15 cellular contexts compared by ENCODE assay signal in the genomic region with DNA sequence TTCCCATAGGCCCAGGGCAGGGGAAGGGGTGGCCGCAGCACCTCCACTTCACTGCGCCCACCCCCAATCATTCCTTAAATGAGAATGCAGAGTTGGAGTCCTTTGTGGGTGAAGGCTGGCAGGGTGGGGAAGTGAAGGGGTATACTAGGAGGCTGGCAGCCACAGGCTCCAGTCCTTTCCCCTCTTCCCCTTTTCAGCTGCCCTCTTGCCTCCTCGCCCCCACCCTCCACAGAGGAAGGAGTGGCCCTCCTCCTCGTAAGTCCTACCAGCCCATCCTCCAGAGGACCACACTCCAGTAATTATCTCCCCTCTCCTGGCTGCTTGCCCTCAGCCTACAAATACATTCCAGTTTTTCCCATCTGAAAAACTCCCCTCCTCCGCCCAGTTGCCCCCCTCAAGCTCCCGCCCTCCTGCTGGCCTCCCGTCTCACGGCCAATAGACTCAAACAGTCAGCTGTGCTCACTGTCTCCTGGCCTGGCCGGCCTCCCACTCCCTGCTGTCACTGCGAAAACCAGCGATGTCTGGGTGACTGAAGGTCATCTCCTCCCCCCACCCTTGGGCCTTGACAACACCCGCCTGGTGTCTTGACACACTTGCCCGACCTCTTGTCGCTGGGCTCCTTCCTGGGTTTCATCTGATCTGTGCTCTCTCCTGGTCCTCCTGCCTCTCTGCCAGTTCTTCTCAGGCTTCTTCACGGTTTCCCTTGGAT. TPM values are rescaled to one million over a fixed set of nuclear protein-coding genes. Genes with fewer than 3 reads are reported as not detected.
DNase-seq lines count a peak whose midpoint lies in the region; ATAC-seq and TF ChIP-seq lines count a peak whose summit lies in the region.
"Had no signal": no experiment of that assay in that cellular context is flagged by ENCODE, and none has a peak within 500 bp of the region (broad histone marks: within the 10 kb centered on the region; RNA-seq: fewer than 3 reads in every experiment).

No MANE protein-coding gene starts in this region.

- H3K27ac ChIP-seq in CD8-positive, alpha-beta memory T cell (ENCODE audit: low read depth, low read length), result no peak overlapping the region
- H3K27ac ChIP-seq: HL-60 had no signal

- H3K36me3 Mint-ChIP-seq in mesothelial cell of epicardium, result no peaks in the 10 kb centered on the region
- H3K36me3 Mint-ChIP-seq in stimulated activated effector memory CD8-positive, alpha-beta T cell treated with anti-CD3 and anti-CD28 coated beads, Interleukin-12 subunit alpha, Interleukin-12 subunit beta, amount 100 ng/mL, for 72 hours, result no peaks in the 10 kb centered on the region
- H3K36me3 Mint-ChIP-seq in CD8-positive, alpha-beta memory T cell, result no peaks in the 10 kb centered on the region
- H3K36me3 Mint-ChIP-seq: IgD-negative memory B cell had no signal

- TF ChIP-seq POLR2A in NB4 (IDR thresholded peaks at IDR 0.05; ENCODE audit: extremely low read depth, insufficient read length), result no peak

- DNase-seq in NB4 (ENCODE audit: low read depth) (peak; percentile 6), astrocyte of the hippocampus (ENCODE audit: low read depth, low spot score) (peak; percentile 29), mesothelial cell of epicardium (ENCODE audit: low spot score in 2 of 2, unreplicated experiment in 2 of 2) (peak in 1 of 2 experiments; percentile 41), putamen (ENCODE audit: low spot score) (no peak)
- no peak for DNase-seq in stimulated activated effector memory CD8-positive, alpha-beta T cell treated with anti-CD3 and anti-CD28 coated beads, Interleukin-12 subunit alpha, Interleukin-12 subunit beta, amount 100 ng/mL, for 72 hours (ENCODE audit: low spot score in 2 of 2)
- DNase-seq in stimulated activated CD4-positive, alpha-beta T cell treated with anti-CD3 and anti-CD28 coated beads, Interleukin-2, amount 100 ng/mL, for 24 hours, result no peak
- no peak for DNase-seq in CD8-positive, alpha-beta memory T cell
- DNase-seq: activated CD4-positive, alpha-beta T cell treated with anti-CD3 and anti-CD28 coated beads, Interleukin-2, amount 50 U/mL, for 1 hour; anterior cingulate cortex; H7; NCI-H774; stimulated activated CD4-positive, alpha-beta T cell treated with anti-CD3 and anti-CD28 coated beads, Interleukin-4, amount 100 ng/mL, for 24 hours had no signal

- POLR2A ChIA-PET in CD8-positive, alpha-beta memory T cell (lab: Charles Lee), result no interaction called here

- no peaks in the 10 kb centered on the region for H3K27me3 Mint-ChIP-seq in mesothelial cell of epicardium (ENCODE audit: low read depth)
- H3K27me3 Mint-ChIP-seq in CD8-positive, alpha-beta memory T cell, result peaks cover 0 to 14% of the 10 kb centered on the region in 2 donors
- H3K27me3 Mint-ChIP-seq: IgD-negative memory B cell had no signal

- H3K4me1 ChIP-seq in CD8-positive, alpha-beta memory T cell (ENCODE audit: insufficient read depth, low read length), result peaks cover 4% of the 10 kb centered on the region

- H3K9me3 ChIP-seq in CD8-positive, alpha-beta memory T cell (ENCODE audit: low read length), result no peaks in the 10 kb centered on the region

- no peaks in the 10 kb centered on the region for H3K36me3 ChIP-seq in CD8-positive, alpha-beta memory T cell (ENCODE audit: insufficient read depth, low read length)

- CTCF ChIA-PET in CD8-positive, alpha-beta memory T cell (lab: Charles Lee), result interaction anchor here (1.5 kb wide), 1 partner anchor 33 kb away, joined by 3 read pairs; no protein-coding TSS in a partner anchor

- H3K27me3 ChIP-seq in CD8-positive, alpha-beta memory T cell (ENCODE audit: insufficient read depth, low read length, poor library complexity, severe bottlenecking), result no peaks in the 10 kb centered on the region

- ATAC-seq in stimulated activated effector memory CD8-positive, alpha-beta T cell treated with anti-CD3 and anti-CD28 coated beads, Interleukin-12 subunit alpha, Interleukin-12 subunit beta, amount 100 ng/mL, for 72 hours, result no peak
- ATAC-seq: SK-N-SH treated with all-trans-retinoic acid at 6 μM for 48 hours had no signal

- peaks cover 10% of the 10 kb centered on the region for H3K9me3 Mint-ChIP-seq in mesothelial cell of epicardium
- no peaks in the 10 kb centered on the region for H3K9me3 Mint-ChIP-seq in stimulated activated effector memory CD8-positive, alpha-beta T cell treated with anti-CD3 and anti-CD28 coated beads, Interleukin-12 subunit alpha, Interleukin-12 subunit beta, amount 100 ng/mL, for 72 hours
- H3K9me3 Mint-ChIP-seq in CD8-positive, alpha-beta memory T cell, result no peaks in the 10 kb centered on the region
- H3K9me3 Mint-ChIP-seq: IgD-negative memory B cell had no signal

- peak overlapping the region; percentile 12 for H3K4me3 Mint-ChIP-seq in mesothelial cell of epicardium
- H3K4me3 Mint-ChIP-seq in stimulated activated effector memory CD8-positive, alpha-beta T cell treated with anti-CD3 and anti-CD28 coated beads, Interleukin-12 subunit alpha, Interleukin-12 subunit beta, amount 100 ng/mL, for 72 hours, result no peak overlapping the region
- H3K4me3 Mint-ChIP-seq in CD8-positive, alpha-beta memory T cell, result no peak overlapping the region
- H3K4me3 Mint-ChIP-seq: IgD-negative memory B cell had no signal

- H3K27ac Mint-ChIP-seq in mesothelial cell of epicardium, result peak overlapping the region; percentile 84
- H3K27ac Mint-ChIP-seq in stimulated activated effector memory CD8-positive, alpha-beta T cell treated with anti-CD3 and anti-CD28 coated beads, Interleukin-12 subunit alpha, Interleukin-12 subunit beta, amount 100 ng/mL, for 72 hours, result peak overlapping the region; percentile 40
- peak overlapping the region in 3 of 8 donors; percentile 58 to 86 (median 81) for H3K27ac Mint-ChIP-seq in CD8-positive, alpha-beta memory T cell

- H3K4me3 ChIP-seq in NB4 (ENCODE audit: low read depth, low read length), result no peak overlapping the region
- H3K4me3 ChIP-seq in CD8-positive, alpha-beta memory T cell (ENCODE audit: low read length), result no peak overlapping the region

- H3K4me1 Mint-ChIP-seq in mesothelial cell of epicardium, result peaks cover 38% of the 10 kb centered on the region
- peaks cover 12% of the 10 kb centered on the region for H3K4me1 Mint-ChIP-seq in stimulated activated effector memory CD8-positive, alpha-beta T cell treated with anti-CD3 and anti-CD28 coated beads, Interleukin-12 subunit alpha, Interleukin-12 subunit beta, amount 100 ng/mL, for 72 hours
- peaks cover 8 to 12% (median 9%) of the 10 kb centered on the region in 3 donors for H3K4me1 Mint-ChIP-seq in CD8-positive, alpha-beta memory T cell

- TF ChIP-seq CTCF in NB4 (IDR thresholded peaks at IDR 0.05; ENCODE audit: low read depth, low read length), result no peak
- TF ChIP-seq CTCF in mesothelial cell of epicardium (IDR thresholded peaks at IDR 0.05; ENCODE audit: unreplicated experiment), result no peak

RNA-seq across cellular contexts. Expression of a gene that starts 38.8 kb away (rescaled TPM):
- total RNA-seq in mesothelial cell of epicardium, result 69.2 to 71.6 TPM (median 70.1 TPM) in 3 replicates
- 1 to 10 TPM; 7.2 to 7.7 TPM for total RNA-seq in CD8-positive, alpha-beta memory T cell
- polyA plus RNA-seq in CD8-positive, alpha-beta memory T cell, result 4.8 TPM

Comparison
In these comparisons a context has a peak if more than half of its experiments do, and no peak if none do; other contexts are left out.
1. DNase-seq: peak in NB4 (single experiment) and astrocyte of the hippocampus (single experiment); none in stimulated activated effector memory CD8-positive, alpha-beta T cell treated with anti-CD3 and anti-CD28 coated beads, Interleukin-12 subunit alpha, Interleukin-12 subunit beta, amount 100 ng/mL, for 72 hours (0 of 2), stimulated activated CD4-positive, alpha-beta T cell treated with anti-CD3 and anti-CD28 coated beads, Interleukin-2, amount 100 ng/mL, for 24 hours (0 of 2), CD8-positive, alpha-beta memory T cell (0 of 5) and putamen (single experiment).